8 cellular contexts compared by ENCODE assay signal in the genomic region with DNA sequence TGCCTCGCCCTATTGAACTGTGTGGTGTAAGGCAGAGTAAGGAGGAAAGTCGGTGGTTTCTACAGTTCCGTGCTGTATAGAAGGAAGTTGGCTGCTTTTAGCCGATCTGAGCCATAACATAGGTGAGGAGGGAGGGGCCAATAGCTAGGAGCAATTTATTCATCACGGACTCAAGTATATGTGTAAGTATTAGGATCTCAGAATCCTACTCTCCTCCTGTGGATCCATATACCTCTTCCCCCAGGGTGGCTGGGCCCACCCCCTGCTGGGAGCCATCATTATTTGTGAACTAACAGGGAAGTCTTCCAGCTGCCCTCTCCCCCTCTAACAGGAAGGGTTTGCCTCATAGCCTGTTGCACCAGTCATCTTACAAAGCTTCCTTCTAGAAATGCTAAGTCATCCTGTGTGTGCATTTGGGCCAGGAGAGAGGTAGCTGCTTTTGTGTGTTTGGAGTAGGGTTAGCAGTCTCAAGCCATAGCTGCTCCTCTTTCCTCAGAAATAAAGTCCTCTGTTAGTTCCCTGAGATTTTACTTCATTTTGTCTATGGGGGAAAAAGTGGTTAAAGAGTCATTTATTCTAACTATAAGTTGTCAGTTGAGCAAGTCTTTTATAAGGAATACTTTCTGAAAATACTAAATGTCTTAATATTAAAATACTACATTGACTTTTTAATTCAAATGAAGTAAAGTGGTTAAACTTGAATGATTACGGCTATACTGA. TPM values are rescaled to one million over a fixed set of nuclear protein-coding genes. Genes with fewer than 3 reads are reported as not detected.
A peak's percentile ranks its signal among the peaks of the same experiment; 100 is the strongest.
DNase-seq lines count a peak whose midpoint lies in the region; ATAC-seq, FAIRE-seq and TF ChIP-seq lines count a peak whose summit lies in the region.

No MANE protein-coding gene starts in this region.

- no peaks in the 10 kb centered on the region for H4K20me1 ChIP-seq in fibroblast of lung (ENCODE audit: control insufficient read depth, extremely low read depth, insufficient read depth, low read length)

- WGBS in psoas muscle, 3 donors: 83 to 89% (median 83%) methylated on average over 6 of the region's 6 CpGs

- in situ Hi-C loops in SK-MEL-5 (cut with HindIII; ENCODE audit: low pct_unique_long_range_greater_than_20kb, low sequenced_read_pairs): no loop called here

- ATAC-seq in psoas muscle: peak in 3 of 4 donors; percentile 31 to 45 (median 35)
- no peak for ATAC-seq in HG03135 (IDR thresholded peaks at IDR 0.05; ENCODE audit: unreplicated experiment)
- ATAC-seq in HG03354 (IDR thresholded peaks at IDR 0.05; ENCODE audit: poor library complexity, severe bottlenecking, unreplicated experiment): no peak

- peak; percentile 19 for FAIRE-seq in G401.6 (lab: Jason Lieb, UNC)

- H3K36me3 ChIP-seq in fibroblast of lung (ENCODE audit: control insufficient read depth, insufficient read depth, low read length) (peaks cover 23% of the 10 kb centered on the region), psoas muscle (ENCODE audit: insufficient read depth in 1 of 2, low read depth in 1 of 2) (peaks cover 9 to 99% of the 10 kb centered on the region in 2 donors), WERI-Rb-1 (peaks cover 97% of the 10 kb centered on the region)

- H3K27me3 ChIP-seq in fibroblast of lung (ENCODE audit: control insufficient read depth, insufficient read depth, low read length) (no peaks in the 10 kb centered on the region), psoas muscle (ENCODE audit: insufficient read depth in 3 of 3, low read length in 2 of 3) (no peaks in the 10 kb centered on the region), WERI-Rb-1 (ENCODE audit: insufficient read depth, low read depth, severe bottlenecking) (no peaks in the 10 kb centered on the region)

- H3K27ac ChIP-seq in fibroblast of lung (ENCODE audit: insufficient read depth, low read length): peak overlapping the region; percentile 22
- H3K27ac ChIP-seq in psoas muscle: peak overlapping the region; percentile 6
- no peak overlapping the region for H3K27ac ChIP-seq in WERI-Rb-1

- no peak for TF ChIP-seq CTCF in fibroblast of lung (conservative IDR thresholded peaks at IDR 0.05 in 1 of 2, IDR thresholded peaks at IDR 0.05 in 1 of 2; ENCODE audit: low read depth in 1 of 2, low read length in 2 of 2)
- TF ChIP-seq CTCF in psoas muscle (IDR thresholded peaks at IDR 0.05): no peak
- no peak for TF ChIP-seq CTCF in WERI-Rb-1 (IDR thresholded peaks at IDR 0.05; ENCODE audit: low read depth, low read length)

- no peak overlapping the region for H3K9ac ChIP-seq in fibroblast of lung (ENCODE audit: insufficient read depth, low read length)

- H3K4me2 ChIP-seq in fibroblast of lung (ENCODE audit: extremely low read depth, insufficient read depth, low read length): no peak overlapping the region

- intact Hi-C loops in psoas muscle (cut with DNase I): no loop called here

- peak; percentile 50 for DNase-seq in SK-MEL-5 (ENCODE audit: low read depth, low spot score)
- peak; percentile 66 to 75 for DNase-seq in fibroblast of lung (ENCODE audit: low read depth in 2 of 2)
- DNase-seq in psoas muscle: no peak
- DNase-seq in WERI-Rb-1: no peak
- DNase-seq in NCI-H1092 (lab: John Stamatoyannopoulos, UW): no peak

- no peaks in the 10 kb centered on the region for H3K4me1 ChIP-seq in fibroblast of lung (ENCODE audit: control insufficient read depth, extremely low read depth, insufficient read depth, low read length)
- no peaks in the 10 kb centered on the region for H3K4me1 ChIP-seq in psoas muscle

- H2AFZ ChIP-seq in fibroblast of lung (ENCODE audit: low read length): no peak overlapping the region

- no peaks in the 10 kb centered on the region for H3K9me3 ChIP-seq in fibroblast of lung (ENCODE audit: control insufficient read depth, insufficient read depth, low read depth, low read length)
- no peaks in the 10 kb centered on the region for H3K9me3 ChIP-seq in psoas muscle
- no peaks in the 10 kb centered on the region for H3K9me3 ChIP-seq in WERI-Rb-1 (ENCODE audit: severe bottlenecking)

- H3K4me3 ChIP-seq in fibroblast of lung (replicated peaks in 1 of 4; ENCODE audit: control extremely low read depth in 1 of 4, insufficient read depth in 1 of 4, low read depth in 3 of 4, low read length in 4 of 4) (no peak overlapping the region), psoas muscle (no peak overlapping the region), WERI-Rb-1 (ENCODE audit: low read depth, low read length) (no peak overlapping the region)

- no peaks in the 10 kb centered on the region for H3K79me2 ChIP-seq in fibroblast of lung (ENCODE audit: control insufficient read depth, insufficient read depth, low read length)

RNA-seq across cellular contexts. Expression of a gene that starts 14.9 kb away (rescaled TPM):
- 13.4 and 14.5 TPM in 2 replicates for total RNA-seq in SK-MEL-5 (2014; rRNA removed; shearing (Covaris generic))
- polyA plus RNA-seq in SK-MEL-5 (2015; cell fraction: cytosol; rRNA removed): 12.2 and 19.5 TPM in 2 replicates
- polyA plus RNA-seq in SK-MEL-5 (2015; cell fraction: nucleus; rRNA removed): 5.6 and 7.7 TPM in 2 replicates
- 7.4 and 10.2 TPM in 2 replicates for total RNA-seq in fibroblast of lung
- 11.9 and 15.3 TPM in 2 replicates for polyA plus RNA-seq in fibroblast of lung
- 17.1 and 26.7 TPM in 2 replicates for polyA plus RNA-seq in fibroblast of lung (2012)
- 5.3 and 6.1 TPM in 2 replicates for polyA minus RNA-seq in fibroblast of lung (ENCODE audit: low replicate concordance)
- 1 to 10 TPM; 2.2 to 7.6 (median 6.6) TPM for total RNA-seq in psoas muscle
- 10 to 100 TPM in 1 of 3 donors, 1 to 10 TPM in 2; 7.5 to 31.4 (median 7.5) TPM for polyA plus RNA-seq in psoas muscle

RNA-seq across cellular contexts. Expression of a gene that starts 16.5 kb away (rescaled TPM):
- 30.2 and 36.1 TPM in 2 replicates for total RNA-seq in SK-MEL-5 (2014; rRNA removed; shearing (Covaris generic))
- polyA plus RNA-seq in SK-MEL-5 (2015; cell fraction: cytosol; rRNA removed): 74.6 and 75.3 TPM in 2 replicates
- polyA plus RNA-seq in SK-MEL-5 (2015; cell fraction: nucleus; rRNA removed): 30.8 and 38.1 TPM in 2 replicates
- total RNA-seq in fibroblast of lung (135 and 158 TPM in 2 replicates), psoas muscle (10 to 100 TPM; 25.1 to 39.2 (median 28.4) TPM)
- polyA plus RNA-seq in fibroblast of lung (121 and 179 TPM in 2 replicates), psoas muscle (10 to 100 TPM; 24.9 to 33.1 (median 29.5) TPM)
- 286 and 450 TPM in 2 replicates for polyA plus RNA-seq in fibroblast of lung (2012)
- polyA minus RNA-seq in fibroblast of lung (ENCODE audit: low replicate concordance): 297 and 415 TPM in 2 replicates

RNA-seq across cellular contexts. Expression of a gene that starts 34.5 kb away (rescaled TPM):
- not detected in 2 replicates for total RNA-seq in SK-MEL-5 (2014; rRNA removed; shearing (Covaris generic))
- polyA plus RNA-seq in SK-MEL-5 (2015; cell fraction: cytosol; rRNA removed): 0.20 TPM in 1 of 2 replicates, not detected in the other
- 2.4 TPM in 1 of 2 replicates, not detected in the other for polyA plus RNA-seq in SK-MEL-5 (2015; cell fraction: nucleus; rRNA removed)
- total RNA-seq in fibroblast of lung: 0.17 TPM in 1 of 2 replicates, not detected in the other
- not detected in 2 replicates for polyA plus RNA-seq in fibroblast of lung
- polyA plus RNA-seq in fibroblast of lung (2012): 0.21 and 0.31 TPM in 2 replicates
- polyA minus RNA-seq in fibroblast of lung (ENCODE audit: low replicate concordance): not detected in 2 replicates
- not detected for total RNA-seq in psoas muscle
- polyA plus RNA-seq in psoas muscle: 1 to 10 TPM in 1 of 3 donors, under 1 TPM in 1, not detected in 1; 0.18 to 1.1 TPM

RNA-seq across cellular contexts. Expression of a gene that starts 57.0 kb away (rescaled TPM):
- total RNA-seq in SK-MEL-5 (2014; rRNA removed; shearing (Covaris generic)): 43.1 and 43.9 TPM in 2 replicates
- 35.5 and 39.7 TPM in 2 replicates for polyA plus RNA-seq in SK-MEL-5 (2015; cell fraction: cytosol; rRNA removed)
- 10.5 and 10.6 TPM in 2 replicates for polyA plus RNA-seq in SK-MEL-5 (2015; cell fraction: nucleus; rRNA removed)
- 32.1 and 33.5 TPM in 2 replicates for total RNA-seq in fibroblast of lung
- 27.8 and 34.2 TPM in 2 replicates for polyA plus RNA-seq in fibroblast of lung
- polyA plus RNA-seq in fibroblast of lung (2012): 26.0 and 34.0 TPM in 2 replicates
- 38.7 and 44.5 TPM in 2 replicates for polyA minus RNA-seq in fibroblast of lung (ENCODE audit: low replicate concordance)
- total RNA-seq in psoas muscle: 10 to 100 TPM; 18.6 to 26.8 (median 21.6) TPM
- 10 to 100 TPM; 11.5 to 20.9 (median 20.4) TPM for polyA plus RNA-seq in psoas muscle

RNA-seq across cellular contexts. Expression of a gene that starts 59.4 kb away (rescaled TPM):
- total RNA-seq in SK-MEL-5 (2014; rRNA removed; shearing (Covaris generic)): 9.7 and 14.4 TPM in 2 replicates
- polyA plus RNA-seq in SK-MEL-5 (2015; cell fraction: cytosol; rRNA removed): 13.1 and 13.3 TPM in 2 replicates
- 9.3 and 12.1 TPM in 2 replicates for polyA plus RNA-seq in SK-MEL-5 (2015; cell fraction: nucleus; rRNA removed)
- 8.2 and 11.4 TPM in 2 replicates for total RNA-seq in fibroblast of lung
- 10.3 and 14.4 TPM in 2 replicates for polyA plus RNA-seq in fibroblast of lung
- 17.8 and 23.5 TPM in 2 replicates for polyA plus RNA-seq in fibroblast of lung (2012)
- 12.0 and 12.2 TPM in 2 replicates for polyA minus RNA-seq in fibroblast of lung (ENCODE audit: low replicate concordance)
- total RNA-seq in psoas muscle: 10 to 100 TPM; 13.7 to 23.5 (median 20.8) TPM
- polyA plus RNA-seq in psoas muscle: 10 to 100 TPM; 20.1 to 20.8 (median 20.7) TPM

Comparison
In these comparisons a context has a peak if more than half of its experiments do, and no peak if none do; other contexts are left out.
1. DNase-seq: peak in SK-MEL-5 (single experiment) and fibroblast of lung (2 of 2); none in psoas muscle (0 of 2), WERI-Rb-1 (single experiment) and NCI-H1092 (single experiment).
2. ATAC-seq: peak in psoas muscle (3 of 4); none in HG03135 (single experiment) and HG03354 (single experiment).